Comparison of ENCODE assay signal across 23 cellular contexts in genomic region chr1:1976031-1976430, GRCh38. TPM values are rescaled to one million over a fixed set of nuclear protein-coding genes. Genes with fewer than 3 reads are reported as not detected.
"Had no signal": no experiment of that assay in that cellular context is flagged by ENCODE, and none has a peak within 500 bp of the region (broad histone marks: within the 10 kb centered on the region; RNA-seq: fewer than 3 reads in every experiment).

No MANE protein-coding gene starts in this region.

- H3K9me3 ChIP-seq: SK-N-SH had no signal

- H3K4me2 ChIP-seq: SK-N-SH had no signal

- FAIRE-seq: RCC 7860 had no signal

- H3K9ac ChIP-seq: SK-N-SH had no signal

- H3K9me2 ChIP-seq: SK-N-SH had no signal

- DNase-seq: Kasumi-1, KG1, MM.1S, NCI-H1092 treated with DMSO at 0.1 percent for 48 hours, NCI-H1436, NCI-H187, NCI-H2029, NCI-H2081 treated with DMSO at 0.1 percent for 48 hours, NCI-H2171, NCI-H226, NCI-H446, NCI-H510A, NCI-H524 treated with DMSO at 0.1 percent for 48 hours, NCI-H69, NCI-H774, RPMI8226, SHP77, SK-N-SH, SW 1271 had no signal

RNA-seq across cellular contexts. Expression of gene CFAP74, which starts 27.6 kb away (rescaled TPM):
- total RNA-seq: HT-29, M059J, SK-MEL-5 had no signal
- polyA plus RNA-seq: SK-N-SH had no signal

RNA-seq across cellular contexts. Expression of gene GABRD, which starts 43.1 kb away (rescaled TPM):
- total RNA-seq: HT-29, M059J had no signal

RNA-seq across cellular contexts. Expression of gene TMEM52, which starts 57.0 kb away (rescaled TPM):
- total RNA-seq: M059J, SK-MEL-5 had no signal
